1 cellular context compared by ENCODE assay signal in genomic region chr17:36653374-36653773, GRCh38.
TF ChIP-seq lines count a peak whose summit lies in the region.

No MANE protein-coding gene starts in this region.

TF ChIP-seq in H1, 55 proteins besides CTCF, POLR2A, EP300 and RAD21:
- TF ChIP-seq NANOG (IDR thresholded peaks at IDR 0.05; ENCODE audit: insufficient read depth, low read depth, low read length, poor library complexity, severe bottlenecking) (no peak), RNF2 (IDR thresholded peaks at IDR 0.05; ENCODE audit: borderline replicate concordance, low read depth, low read length, missing control alignments, poor library complexity, severe bottlenecking) (no peak), GTF2F1 (IDR thresholded peaks at IDR 0.05; ENCODE audit: borderline replicate concordance, low read depth, low read length) (no peak), SP1 (IDR thresholded peaks at IDR 0.05; ENCODE audit: low read depth, low read length) (no peak), CBX8 (IDR thresholded peaks at IDR 0.05; ENCODE audit: borderline replicate concordance, low read depth, low read length) (no peak), CHD2 (IDR thresholded peaks at IDR 0.05; ENCODE audit: low read length) (no peak), KDM4A (IDR thresholded peaks at IDR 0.05; ENCODE audit: low read depth, low read length, severe bottlenecking) (no peak), CBX5 (IDR thresholded peaks at IDR 0.05; ENCODE audit: low read depth, low read length) (no peak), RXRA (IDR thresholded peaks at IDR 0.05; ENCODE audit: insufficient read depth, low read depth, low read length) (no peak), SIRT6 (IDR thresholded peaks at IDR 0.05; ENCODE audit: low read length) (no peak), PHF8 (conservative IDR thresholded peaks at IDR 0.05; ENCODE audit: low read depth, low read length) (no peak), E2F6 (IDR thresholded peaks at IDR 0.05) (no peak), TAF7 (optimal IDR thresholded peaks at IDR 0.05; ENCODE audit: borderline replicate concordance, low read depth, low read length) (no peak), MAX (IDR thresholded peaks at IDR 0.05) (no peak), HDAC2 (IDR thresholded peaks at IDR 0.05; ENCODE audit: borderline replicate concordance in 1 of 2, low read depth in 2 of 2, low read length in 2 of 2) (no peak), RBBP5 (IDR thresholded peaks at IDR 0.05; ENCODE audit: borderline replicate concordance, low read depth, low read length) (no peak), BRCA1 (IDR thresholded peaks at IDR 0.05; ENCODE audit: low read depth, low read length) (no peak), SP2 (IDR thresholded peaks at IDR 0.05; ENCODE audit: low read length) (no peak), TBP (IDR thresholded peaks at IDR 0.05; ENCODE audit: low read depth, low read length) (no peak), SAP30 (IDR thresholded peaks at IDR 0.05; ENCODE audit: insufficient read depth, insufficient replicate concordance, low read length) (no peak)
TF ChIP-seq in H1: peak in this region for 0.
